ENCODE assay signal across 24 cellular contexts in the genomic region with DNA sequence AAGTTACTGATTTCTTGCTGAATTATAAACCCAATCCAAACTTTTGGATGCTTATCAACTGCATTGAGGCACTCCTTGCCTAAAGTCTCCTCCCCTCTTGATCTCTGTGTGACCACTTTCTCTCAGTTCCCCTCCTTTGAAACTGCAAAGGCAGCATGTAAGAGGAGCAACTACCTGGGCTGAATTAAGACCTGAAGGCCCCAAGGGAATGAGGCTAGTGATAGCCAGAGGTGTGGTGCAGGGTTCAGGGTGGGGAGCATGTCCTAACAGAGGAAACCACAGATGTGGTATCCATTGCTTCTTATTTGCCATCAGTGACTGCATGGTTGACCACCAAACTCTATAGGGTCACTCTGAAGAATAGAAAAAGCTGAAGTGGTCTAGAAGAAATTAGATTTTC.
DNase-seq lines count a peak whose midpoint lies in the region; ATAC-seq and TF ChIP-seq lines count a peak whose summit lies in the region.
"Had no signal": no experiment of that assay in that cellular context is flagged by ENCODE, and none has a peak within 500 bp of the region (broad histone marks: within the 10 kb centered on the region; RNA-seq: fewer than 3 reads in every experiment).

No MANE protein-coding gene starts in this region.

- no peaks in the 10 kb centered on the region for H3K27me3 ChIP-seq in body of pancreas
- H3K27me3 ChIP-seq in H7 (ENCODE audit: control insufficient read depth, insufficient read depth, low read length) = no peaks in the 10 kb centered on the region
- H3K27me3 ChIP-seq: cardiac muscle cell, gastroesophageal sphincter, neural progenitor cell had no signal

- TF ChIP-seq POLR2A in body of pancreas (IDR thresholded peaks at IDR 0.05) = no peak

- intact Hi-C loops in body of pancreas (cut with DNase I) = no loop called here

- DNase-seq in body of pancreas (no peak), H7 (no peak)
- DNase-seq: activated CD8-positive, alpha-beta memory T cell treated with anti-CD3 and anti-CD28 coated beads for 24 hours; AML-193; COR-L47; EL; KBM-7; midbrain; NCI-H1930; NCI-H446; SK-N-SH had no signal

- H3K4me1 ChIP-seq in body of pancreas = no peaks in the 10 kb centered on the region
- H3K4me1 ChIP-seq: neural progenitor cell had no signal

- H3K36me3 ChIP-seq in body of pancreas (replicated peaks in 1 of 2; ENCODE audit: insufficient read depth in 1 of 2, low read depth in 2 of 2) (no peaks in the 10 kb centered on the region), H7 (replicated peaks; ENCODE audit: control insufficient read depth, insufficient read depth, low read length) (no peaks in the 10 kb centered on the region)
- H3K36me3 ChIP-seq: cardiac muscle cell, gastroesophageal sphincter, neural progenitor cell, thoracic aorta had no signal

- no peaks in the 10 kb centered on the region for H3K9me3 ChIP-seq in body of pancreas
- H3K9me3 ChIP-seq: gastroesophageal sphincter, SK-N-SH, thoracic aorta had no signal

- ATAC-seq in GM19351 (IDR thresholded peaks at IDR 0.05; ENCODE audit: unreplicated experiment) (peak; percentile 77), GM21737 (IDR thresholded peaks at IDR 0.05; ENCODE audit: unreplicated experiment) (peak; percentile 54), HG03342 (IDR thresholded peaks at IDR 0.05; ENCODE audit: unreplicated experiment) (peak; percentile 51), GM18858 (IDR thresholded peaks at IDR 0.05; ENCODE audit: unreplicated experiment) (no peak), body of pancreas (no peak), HG03045 (IDR thresholded peaks at IDR 0.05; ENCODE audit: unreplicated experiment) (no peak)
- ATAC-seq: activated CD4-positive, CD25-positive, alpha-beta regulatory T cell treated with anti-CD3 and anti-CD28 coated beads, Interleukin-2, amount 50 U/mL, for 24 hours; activated T-helper 17 cell treated with anti-CD3 and anti-CD28 coated beads, Interleukin-2, amount 50 U/mL, for 72 hours; gastroesophageal sphincter; GM23338; left lobe of liver had no signal

- TF ChIP-seq CTCF in body of pancreas (IDR thresholded peaks at IDR 0.05) = no peak

- H3K4me3 ChIP-seq in body of pancreas (no peak overlapping the region), H7 (ENCODE audit: insufficient read depth, low read depth, low read length) (no peak overlapping the region)
- H3K4me3 ChIP-seq: cardiac muscle cell, gastroesophageal sphincter, GM23338, neural progenitor cell, thoracic aorta had no signal

- no peak overlapping the region for H3K27ac ChIP-seq in body of pancreas
- H3K27ac ChIP-seq: cardiac muscle cell, gastroesophageal sphincter, neural progenitor cell had no signal

Comparison
In these comparisons a context has a peak if more than half of its experiments do, and no peak if none do; other contexts are left out.
1. ATAC-seq: peak in GM19351 (single experiment), GM21737 (single experiment) and HG03342 (single experiment); none in GM18858 (single experiment), body of pancreas (single experiment) and HG03045 (single experiment).